12 cellular contexts compared by ENCODE assay signal in the genomic region with DNA sequence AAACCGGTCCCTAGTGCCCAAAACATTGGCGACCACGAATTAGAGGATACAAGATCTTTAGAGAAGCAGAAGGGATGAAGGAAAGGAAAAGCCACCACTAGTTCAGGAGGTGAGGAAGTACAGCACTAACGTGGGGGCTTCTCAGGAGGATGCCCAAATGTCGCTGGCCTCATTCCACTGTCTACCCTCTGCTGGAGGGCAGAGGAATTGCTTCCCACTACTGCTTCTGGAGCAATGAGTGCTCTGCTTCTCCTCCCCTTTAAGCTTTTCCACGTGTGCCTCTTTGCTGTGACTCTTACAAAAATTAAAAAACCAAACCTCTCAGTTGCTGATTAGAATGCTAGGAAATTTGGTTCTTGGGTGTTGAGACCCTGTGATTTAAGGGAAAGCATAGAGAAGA.
DNase-seq lines count a peak whose midpoint lies in the region; ATAC-seq and TF ChIP-seq lines count a peak whose summit lies in the region.
"Had no signal": no experiment of that assay in that cellular context is flagged by ENCODE, and none has a peak within 500 bp of the region (broad histone marks: within the 10 kb centered on the region; RNA-seq: fewer than 3 reads in every experiment).

No MANE protein-coding gene starts in this region.

- no peaks in the 10 kb centered on the region for H3K36me3 Mint-ChIP-seq in stimulated activated memory B cell treated with anti-CD40 and anti-IgM and Interleukin-4, amounts not matched to agents 10 μg/mL and 1 μg/mL and 100 μg/mL, for 72 hours
- H3K36me3 Mint-ChIP-seq: brain; naive thymus-derived CD4-positive, alpha-beta T cell had no signal

- H3K9me3 Mint-ChIP-seq in stimulated activated memory B cell treated with anti-CD40 and anti-IgM and Interleukin-4, amounts not matched to agents 10 μg/mL and 1 μg/mL and 100 μg/mL, for 72 hours, result no peaks in the 10 kb centered on the region
- H3K9me3 Mint-ChIP-seq: stimulated activated naive CD8-positive, alpha-beta T cell treated with anti-CD3 and anti-CD28 coated beads, Interleukin-15, Interleukin-2, amounts not matched to agents 100 ng/mL and 50 ng/mL, for 24 hours had no signal

- no peak overlapping the region for H3K27ac Mint-ChIP-seq in stimulated activated memory B cell treated with anti-CD40 and anti-IgM and Interleukin-4, amounts not matched to agents 10 μg/mL and 1 μg/mL and 100 μg/mL, for 72 hours
- H3K27ac Mint-ChIP-seq: brain; naive thymus-derived CD4-positive, alpha-beta T cell; stimulated activated naive CD8-positive, alpha-beta T cell treated with anti-CD3 and anti-CD28 coated beads, Interleukin-15, Interleukin-2, amounts not matched to agents 100 ng/mL and 50 ng/mL, for 24 hours had no signal

- no peak overlapping the region for H3K4me3 ChIP-seq in fibroblast of pulmonary artery (replicated peaks; ENCODE audit: low read depth, low read length)

- no peak overlapping the region for H3K4me3 Mint-ChIP-seq in stimulated activated memory B cell treated with anti-CD40 and anti-IgM and Interleukin-4, amounts not matched to agents 10 μg/mL and 1 μg/mL and 100 μg/mL, for 72 hours
- H3K4me3 Mint-ChIP-seq: brain; naive thymus-derived CD4-positive, alpha-beta T cell; stimulated activated naive CD8-positive, alpha-beta T cell treated with anti-CD3 and anti-CD28 coated beads, Interleukin-15, Interleukin-2, amounts not matched to agents 100 ng/mL and 50 ng/mL, for 24 hours had no signal

- TF ChIP-seq CTCF in fibroblast of pulmonary artery (IDR thresholded peaks at IDR 0.05; ENCODE audit: low read length, missing control alignments), result peak; percentile 37

- ATAC-seq in HG03135 (IDR thresholded peaks at IDR 0.05; ENCODE audit: unreplicated experiment), result no peak
- ATAC-seq in stimulated activated memory B cell treated with anti-CD40 and anti-IgM and Interleukin-4, amounts not matched to agents 10 μg/mL and 1 μg/mL and 100 μg/mL, for 72 hours, result no peak
- ATAC-seq: naive thymus-derived CD4-positive, alpha-beta T cell had no signal

- no peaks in the 10 kb centered on the region for H3K27me3 Mint-ChIP-seq in stimulated activated memory B cell treated with anti-CD40 and anti-IgM and Interleukin-4, amounts not matched to agents 10 μg/mL and 1 μg/mL and 100 μg/mL, for 72 hours

- no peaks in the 10 kb centered on the region for H3K4me1 Mint-ChIP-seq in stimulated activated memory B cell treated with anti-CD40 and anti-IgM and Interleukin-4, amounts not matched to agents 10 μg/mL and 1 μg/mL and 100 μg/mL, for 72 hours
- H3K4me1 Mint-ChIP-seq: naive thymus-derived CD4-positive, alpha-beta T cell had no signal

- DNase-seq in AML-193 (lab: John Stamatoyannopoulos, UW), result peak; percentile 2 to 21
- DNase-seq in GM19240 (ENCODE audit: insufficient read length, low spot score), result peak; percentile 16
- DNase-seq in NCI-H146 (lab: John Stamatoyannopoulos, UW), result peak; percentile 19
- no peak for DNase-seq in fibroblast of pulmonary artery (ENCODE audit: low read depth)
- no peak for DNase-seq in SHP77 (lab: John Stamatoyannopoulos, UW)
- DNase-seq in NCI-H187 treated with DMSO at 0.1 percent for 48 hours (lab: John Stamatoyannopoulos, UW), result no peak
- DNase-seq: naive thymus-derived CD4-positive, alpha-beta T cell; NK-92 treated with Interleukin-12 subunit alpha and Interleukin-12 subunit beta, amount 100 ng/mL, for 24 hours had no signal

Comparison
In these comparisons a context has a peak if more than half of its experiments do, and no peak if none do; other contexts are left out.
1. DNase-seq: peak in AML-193 (2 of 2), GM19240 (single experiment) and NCI-H146 (single experiment); none in fibroblast of pulmonary artery (single experiment), SHP77 (0 of 2) and NCI-H187 treated with DMSO at 0.1 percent for 48 hours (single experiment).